ENCODE assay signal across 23 cellular contexts in genomic region chr2:50636462-50636861, GRCh38.
DNase-seq lines count a peak whose midpoint lies in the region; FAIRE-seq and TF ChIP-seq lines count a peak whose summit lies in the region.
"Had no signal": no experiment of that assay in that cellular context is flagged by ENCODE, and none has a peak within 500 bp of the region (broad histone marks: within the 10 kb centered on the region; RNA-seq: fewer than 3 reads in every experiment).

No MANE protein-coding gene starts in this region.

- H4K91ac ChIP-seq in H1 (replicated peaks; ENCODE audit: insufficient read length, low read length), result no peak overlapping the region
- no peak overlapping the region for H4K91ac ChIP-seq in neuronal stem cell (ENCODE audit: low read depth, low read length, poor library complexity)

- no peak overlapping the region for H4K8ac ChIP-seq in H1 (ENCODE audit: extremely low read depth, insufficient read depth, low read length)
- H4K8ac ChIP-seq in neuronal stem cell (ENCODE audit: low read depth, low read length), result no peak overlapping the region

- CTCF ChIA-PET in H1 (lab: Charles Lee; ENCODE audit: partially characterized antibody), result interaction anchor here (0.6 to 1.5 kb wide), 5 partner anchors 13 to 110 kb away, joined by 3 to 4 read pairs (median 3); no protein-coding TSS in a partner anchor

- H2AFZ ChIP-seq in H1 (ENCODE audit: low read length), result no peak overlapping the region
- peak overlapping the region; percentile 65 for H2AFZ ChIP-seq in neuronal stem cell (ENCODE audit: low read length)

- H3K79me1 ChIP-seq in H1 (ENCODE audit: low read depth, low read length) (no peaks in the 10 kb centered on the region), neuronal stem cell (ENCODE audit: low read depth, low read length) (no peaks in the 10 kb centered on the region)

- H3K4ac ChIP-seq in H1 (replicated peaks; ENCODE audit: insufficient read length, low read depth, low read length) (no peak overlapping the region), neuronal stem cell (ENCODE audit: low read length) (no peak overlapping the region)

- no peaks in the 10 kb centered on the region for H4K20me1 ChIP-seq in H1 (replicated peaks in 1 of 2; ENCODE audit: control insufficient read depth in 1 of 2, insufficient read depth in 2 of 2, low read length in 2 of 2)

- H3K56ac ChIP-seq in H1 (replicated peaks; ENCODE audit: insufficient read length, low read depth, low read length), result no peak overlapping the region

- H3K27me3 ChIP-seq in HUES64 (ENCODE audit: insufficient read depth, low read length) (no peaks in the 10 kb centered on the region), NT2/D1 (ENCODE audit: insufficient read depth, insufficient read length) (no peaks in the 10 kb centered on the region), H1 (replicated peaks in 1 of 4; ENCODE audit: control insufficient read depth in 3 of 4, extremely low read depth in 1 of 4, insufficient read depth in 3 of 4, low read length in 3 of 4) (no peaks in the 10 kb centered on the region), neuronal stem cell (ENCODE audit: control insufficient read depth in 3 of 3, insufficient read depth in 3 of 3, low read depth in 1 of 3, low read length in 3 of 3) (no peaks in the 10 kb centered on the region)
- H3K27me3 ChIP-seq: BE2C had no signal

- H3K23ac ChIP-seq in H1 (ENCODE audit: insufficient read length) (no peak overlapping the region), neuronal stem cell (ENCODE audit: low read depth, low read length, poor library complexity) (no peak overlapping the region)

- no peak for TF ChIP-seq EP300 in H1 (IDR thresholded peaks at IDR 0.05; ENCODE audit: borderline replicate concordance in 1 of 2, low read depth in 2 of 2, low read length in 2 of 2)

- peak overlapping the region; percentile 39 for H4K5ac ChIP-seq in H1 (ENCODE audit: insufficient read length, low read depth, low read length)

- H3K27ac ChIP-seq in HUES64 (ENCODE audit: low read depth, low read length), result peak overlapping the region; percentile 79; the same call in 1 of the 2 replicates
- H3K27ac ChIP-seq in H1 (ENCODE audit: low read depth, low read length), result 0 out of 2 replicates have a peak overlapping the region, but pooled peaks have one; percentile 51
- no peak overlapping the region for H3K27ac ChIP-seq in neuronal stem cell (replicated peaks; ENCODE audit: low read length)

- H2BK20ac ChIP-seq in H1 (ENCODE audit: low read length), result no peak overlapping the region

- H2BK12ac ChIP-seq in H1 (ENCODE audit: low read depth, low read length) (no peak overlapping the region), neuronal stem cell (ENCODE audit: low read length) (no peak overlapping the region)

- H3K4me2 ChIP-seq in H1 (ENCODE audit: insufficient read depth in 1 of 2, low read depth in 2 of 2, low read length in 2 of 2), result peak overlapping the region in 1 of 2 experiments; percentile 28; a peak in 2 of 4 replicates
- no peak overlapping the region for H3K4me2 ChIP-seq in neuronal stem cell (ENCODE audit: insufficient read depth, low read length, poor library complexity, severe bottlenecking)

- H2BK15ac ChIP-seq in H1 (ENCODE audit: low read length) (no peak overlapping the region), neuronal stem cell (ENCODE audit: low read length) (no peak overlapping the region)

- DNase-seq in NT2/D1 (ENCODE audit: low read depth, low spot score), result peak; percentile 18
- DNase-seq in H1 (ENCODE audit: low read depth in 1 of 2, low spot score in 2 of 2), result no peak
- no peak for DNase-seq in neuronal stem cell (ENCODE audit: low spot score)
- DNase-seq in RPMI8226, result no peak
- DNase-seq in DMS79 (lab: John Stamatoyannopoulos, UW), result no peak
- no peak for DNase-seq in cerebellum (ENCODE audit: low spot score)
- DNase-seq in SW 1271 (lab: John Stamatoyannopoulos, UW), result no peak
- DNase-seq: ACHN; BE2C; C1 segment of cervical spinal cord; CD4-positive, CD25-positive, alpha-beta regulatory T cell; CD8-positive, alpha-beta memory T cell; COR-L47; DMS 273 treated with DMSO at 0.1 percent for 48 hours; DMS53; GOT3; HCEC 1CT; KBM-7 had no signal

- POLR2A ChIA-PET in H1 (lab: Charles Lee; ENCODE audit: partially characterized antibody), result no interaction called here

- no peak for TF ChIP-seq CTCF in H1 (IDR thresholded peaks at IDR 0.05; ENCODE audit: control extremely low read depth in 1 of 3, insufficient read depth in 1 of 3, low read depth in 1 of 3, low read length in 3 of 3)

- H2BK120ac ChIP-seq in H1 (replicated peaks; ENCODE audit: low read depth, low read length), result no peak overlapping the region
- H2BK120ac ChIP-seq in neuronal stem cell (ENCODE audit: low read depth, low read length), result no peak overlapping the region

- no peaks in the 10 kb centered on the region for H3K36me3 ChIP-seq in HUES64 (ENCODE audit: insufficient read depth, low read length)
- no peaks in the 10 kb centered on the region for H3K36me3 ChIP-seq in NT2/D1 (ENCODE audit: insufficient read depth, insufficient read length, low read length)
- no peaks in the 10 kb centered on the region for H3K36me3 ChIP-seq in H1 (ENCODE audit: control insufficient read depth in 2 of 4, insufficient read depth in 4 of 4, low read length in 3 of 4)
- H3K36me3 ChIP-seq in neuronal stem cell (replicated peaks in 1 of 2; ENCODE audit: control insufficient read depth in 2 of 2, insufficient read depth in 2 of 2, low read length in 2 of 2), result no peaks in the 10 kb centered on the region
- H3K36me3 ChIP-seq: BE2C had no signal

- no peak overlapping the region for H3K18ac ChIP-seq in H1 (ENCODE audit: extremely low read depth, low read length)
- no peak overlapping the region for H3K18ac ChIP-seq in neuronal stem cell (ENCODE audit: low read length)

- TF ChIP-seq RAD21 in H1 (IDR thresholded peaks at IDR 0.05 in 1 of 2, conservative IDR thresholded peaks at IDR 0.05 in 1 of 2; ENCODE audit: low read depth in 2 of 2, low read length in 2 of 2), result no peak

- H3K9me3 ChIP-seq in HUES64 (ENCODE audit: insufficient read depth, low read depth, low read length), result no peaks in the 10 kb centered on the region
- no peaks in the 10 kb centered on the region for H3K9me3 ChIP-seq in NT2/D1 (ENCODE audit: insufficient read depth, low read length)
- no peaks in the 10 kb centered on the region for H3K9me3 ChIP-seq in H1 (ENCODE audit: insufficient read depth in 2 of 2, low read depth in 1 of 2, low read length in 1 of 2)
- H3K9me3 ChIP-seq in neuronal stem cell (replicated peaks in 1 of 2; ENCODE audit: control insufficient read depth in 2 of 2, insufficient read depth in 1 of 2, low read depth in 1 of 2, low read length in 2 of 2), result no peaks in the 10 kb centered on the region
- H3K9me3 ChIP-seq: BE2C had no signal

- H3K79me2 ChIP-seq in H1 (ENCODE audit: control insufficient read depth in 1 of 2, insufficient read depth in 2 of 2, low read length in 2 of 2), result no peaks in the 10 kb centered on the region

- 64% methylated on average over 1 of the region's 1 CpG for WGBS in HUES64
- WGBS in H1 (ENCODE audit: extremely low coverage in 1 of 2, insufficient coverage in 1 of 2, insufficient read length in 1 of 2, insufficient replicate concordance in 2 of 2, low coverage in 1 of 2, low lambda C conversion rate in 2 of 2, missing lambda C conversion rate in 1 of 2), 2 experiments, result 50% methylated on average over 1 of the region's 1 CpG; no CpG with 5 or more reads in 1 of the 2 experiments
- WGBS in neuronal stem cell (ENCODE audit: extremely low coverage in 2 of 2, insufficient read length in 2 of 2, insufficient replicate concordance in 1 of 2), 2 donors, result no CpG with 5 or more reads among the region's 1 CpG

- H3K23me2 ChIP-seq in H1 (ENCODE audit: low read depth, low read length), result no peaks in the 10 kb centered on the region

- H3K4me3 ChIP-seq in HUES64 (ENCODE audit: low read length), result no peak overlapping the region
- H3K4me3 ChIP-seq in NT2/D1 (ENCODE audit: insufficient read length, low read depth), result no peak overlapping the region
- H3K4me3 ChIP-seq in H1 (ENCODE audit: extremely low read depth in 1 of 4, insufficient read depth in 2 of 4, low read depth in 3 of 4, low read length in 4 of 4), result no peak overlapping the region
- no peak overlapping the region for H3K4me3 ChIP-seq in neuronal stem cell (ENCODE audit: low read length in 2 of 2)

- H3K9ac ChIP-seq in HUES64 (ENCODE audit: low read depth, low read length), result no peak overlapping the region; the same call in 1 of the 2 replicates
- no peak overlapping the region for H3K9ac ChIP-seq in NT2/D1 (ENCODE audit: insufficient read length, low read depth)
- H3K9ac ChIP-seq in H1 (replicated peaks in 1 of 4; ENCODE audit: extremely low read depth in 1 of 4, low read depth in 3 of 4, low read length in 3 of 4), result no peak overlapping the region
- H3K9ac ChIP-seq in neuronal stem cell (ENCODE audit: low read depth, low read length, poor library complexity), result no peak overlapping the region

- H3K4me1 ChIP-seq in HUES64 (ENCODE audit: insufficient read depth, low read length), result peaks cover 20% of the 10 kb centered on the region
- H3K4me1 ChIP-seq in NT2/D1 (ENCODE audit: insufficient read depth, insufficient read length), result no peaks in the 10 kb centered on the region
- H3K4me1 ChIP-seq in H1 (replicated peaks in 1 of 4; ENCODE audit: control insufficient read depth in 3 of 4, insufficient read depth in 4 of 4, low read length in 3 of 4), result peaks cover 0 to 13% (median 3%) of the 10 kb centered on the region in 4 experiments; a peak in 6 of 7 replicates
- H3K4me1 ChIP-seq in neuronal stem cell (ENCODE audit: control insufficient read depth in 2 of 2, insufficient read depth in 1 of 2, low read depth in 1 of 2, low read length in 2 of 2), result peaks cover 0 to 5% of the 10 kb centered on the region in 2 donors
- H3K4me1 ChIP-seq: BE2C had no signal

- TF ChIP-seq POLR2A in H1 (IDR thresholded peaks at IDR 0.05; ENCODE audit: control extremely low read depth in 1 of 2, low read depth in 2 of 2, low read length in 2 of 2), result no peak

- H3K14ac ChIP-seq in H1 (ENCODE audit: insufficient read length) (no peak overlapping the region), neuronal stem cell (ENCODE audit: low read length) (no peak overlapping the region)

- no peak for FAIRE-seq in H1 (lab: Jason Lieb, UNC)
- FAIRE-seq: A204.1, G401.6, GM12892, GM18507 had no signal

- H2AK5ac ChIP-seq in H1 (ENCODE audit: low read depth, low read length), result no peak overlapping the region
- no peak overlapping the region for H2AK5ac ChIP-seq in neuronal stem cell (ENCODE audit: low read depth, low read length)

- H2BK5ac ChIP-seq in H1 (ENCODE audit: low read depth, low read length) (no peak overlapping the region), neuronal stem cell (ENCODE audit: low read length) (no peak overlapping the region)

TF ChIP-seq in H1, 55 proteins besides CTCF, POLR2A, EP300 and RAD21 (continues in another document):
- TF ChIP-seq USF2 (IDR thresholded peaks at IDR 0.05; ENCODE audit: low read length) (no peak), TBP (IDR thresholded peaks at IDR 0.05; ENCODE audit: low read depth, low read length) (no peak)
